ENCODE assay signal across 19 cellular contexts in the genomic region with DNA sequence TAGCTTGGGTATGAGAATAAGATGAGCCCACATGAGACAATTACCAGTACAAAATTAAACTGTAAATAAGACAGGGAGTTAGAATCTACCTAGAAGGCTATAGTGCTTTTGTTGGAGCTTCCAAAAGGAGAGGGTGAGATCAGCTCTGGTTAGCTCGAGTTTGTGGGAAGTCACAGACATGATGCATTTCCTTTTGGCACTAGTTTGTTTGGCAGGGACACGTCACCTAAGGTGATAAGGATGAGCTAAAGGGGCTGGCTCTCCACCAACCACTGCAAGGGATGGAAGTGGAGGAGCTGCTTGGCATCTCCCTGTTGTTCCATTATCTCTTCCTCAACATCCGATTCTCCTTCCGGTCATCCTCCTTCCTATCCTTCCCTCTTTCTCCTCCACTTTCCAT. TPM values are rescaled to one million over a fixed set of nuclear protein-coding genes. Genes with fewer than 3 reads are reported as not detected.
"Had no signal": no experiment of that assay in that cellular context is flagged by ENCODE, and none has a peak within 500 bp of the region (broad histone marks: within the 10 kb centered on the region; RNA-seq: fewer than 3 reads in every experiment).

No MANE protein-coding gene starts in this region.

- ATAC-seq: left colon, lower lobe of right lung, psoas muscle had no signal

- H3K4me3 ChIP-seq: colonic mucosa, esophagus muscularis mucosa, lower lobe of right lung, psoas muscle, right lobe of liver, thoracic aorta had no signal

- DNase-seq: activated CD4-positive, alpha-beta T cell treated with anti-CD3 and anti-CD28 coated beads, Interleukin-2, amount 10 ng/mL, durations not matched to agents 24 days and 14 days; activated CD4-positive, CD25-positive, alpha-beta regulatory T cell; activated CD8-positive, alpha-beta memory T cell treated with anti-CD3 and anti-CD28 coated beads for 24 hours; activated naive CD8-positive, alpha-beta T cell treated with anti-CD3 and anti-CD28 coated beads for 36 hours; aorta; caudate nucleus; colonic mucosa; head of caudate nucleus; immature natural killer cell; left colon; lower lobe of right lung; psoas muscle; right lobe of liver; SW 1271 had no signal

- H3K9me3 ChIP-seq: colonic mucosa, lower lobe of right lung, psoas muscle, right lobe of liver, thoracic aorta had no signal

- H3K27me3 ChIP-seq: colonic mucosa, esophagus muscularis mucosa, right lobe of liver had no signal

- H3K27me3 Mint-ChIP-seq: activated CD4-positive, alpha-beta T cell treated with anti-CD3 and anti-CD28 coated beads, Interleukin-2, amount 10 ng/mL, durations not matched to agents 24 days and 14 days had no signal

- H3K4me1 ChIP-seq: colonic mucosa, psoas muscle had no signal

- H3K27ac Mint-ChIP-seq: activated CD4-positive, alpha-beta T cell treated with anti-CD3 and anti-CD28 coated beads, Interleukin-2, amount 10 ng/mL, durations not matched to agents 24 days and 14 days; activated naive CD8-positive, alpha-beta T cell treated with anti-CD3 and anti-CD28 coated beads for 36 hours; activated T-helper 1 cell treated with anti-CD3 and anti-CD28 coated beads, Interleukin-12 subunit alpha, Interleukin-12 subunit beta, Interleukin-2, Interleukin-4 antibody, amounts not matched to agents 30 ng/mL and 10 ng/mL and 1 ng/mL, durations not matched to agents 14 hours and 24 hours and 36 hours; immature natural killer cell; T-helper 2 cell treated with Interferon-gamma antibody and Interleukin-4, amounts not matched to agents 5 μg/mL and 100 μg/mL, for 36 hours had no signal

- H3K36me3 ChIP-seq: colonic mucosa, esophagus muscularis mucosa, lower lobe of right lung, right lobe of liver, thoracic aorta had no signal

- H3K27ac ChIP-seq: colonic mucosa, esophagus muscularis mucosa, lower lobe of right lung, psoas muscle, right lobe of liver, thoracic aorta had no signal

- H3K4me3 Mint-ChIP-seq: activated CD4-positive, alpha-beta T cell treated with anti-CD3 and anti-CD28 coated beads, Interleukin-2, amount 10 ng/mL, durations not matched to agents 24 days and 14 days; activated naive CD8-positive, alpha-beta T cell treated with anti-CD3 and anti-CD28 coated beads for 36 hours; activated T-helper 1 cell treated with anti-CD3 and anti-CD28 coated beads, Interleukin-12 subunit alpha, Interleukin-12 subunit beta, Interleukin-2, Interleukin-4 antibody, amounts not matched to agents 30 ng/mL and 10 ng/mL and 1 ng/mL, durations not matched to agents 14 hours and 24 hours and 36 hours; immature natural killer cell; neural crest cell; T-helper 2 cell treated with Interferon-gamma antibody and Interleukin-4, amounts not matched to agents 5 μg/mL and 100 μg/mL, for 36 hours had no signal

- H3K36me3 Mint-ChIP-seq: immature natural killer cell had no signal

- H3K4me1 Mint-ChIP-seq: immature natural killer cell had no signal

RNA-seq across cellular contexts. Expression of a gene that starts 48.6 kb away (rescaled TPM):
- total RNA-seq: neural crest cell had no signal
